In genomic region chr5:72179816-72180440, GRCh38 we compare ENCODE assay signal across 10 cellular contexts.
A peak's percentile ranks its signal among the peaks of the same experiment; 100 is the strongest.
DNase-seq lines count a peak whose midpoint lies in the region; ATAC-seq, FAIRE-seq and TF ChIP-seq lines count a peak whose summit lies in the region.
"Had no signal": no experiment of that assay in that cellular context is flagged by ENCODE, and none has a peak within 500 bp of the region (broad histone marks: within the 10 kb centered on the region; RNA-seq: fewer than 3 reads in every experiment).

No MANE protein-coding gene starts in this region.

- H3K27ac Mint-ChIP-seq in neural crest cell (ENCODE audit: unreplicated experiment) (peak overlapping the region; percentile 92), natural killer cell (no peak overlapping the region)
- H3K27ac Mint-ChIP-seq: activated naive CD8-positive, alpha-beta T cell treated with anti-CD3 and anti-CD28 coated beads, Interleukin-2, amount 10 ng/mL, durations not matched to agents 7 days and 5 days had no signal

- no peak for ATAC-seq in natural killer cell

- H2AFZ ChIP-seq in PC-9 (no peak overlapping the region), H1 (ENCODE audit: low read length) (no peak overlapping the region)

- no peaks in the 10 kb centered on the region; the same call in 1 of the 2 replicates for H3K79me1 ChIP-seq in H1 (ENCODE audit: low read depth, low read length)

- H2BK15ac ChIP-seq in H1 (ENCODE audit: low read length), result 0 out of 2 replicates have a peak overlapping the region, but pooled peaks have one; percentile 13

- H3K4me2 ChIP-seq in PC-9 (no peak overlapping the region), H1 (ENCODE audit: insufficient read depth in 1 of 2, low read depth in 2 of 2, low read length in 2 of 2) (no peak overlapping the region)

- H3K23me2 ChIP-seq in H1 (ENCODE audit: low read depth, low read length), result no peaks in the 10 kb centered on the region

- H3F3A ChIP-seq in PC-9 (ENCODE audit: insufficient read depth, low read depth), result peaks cover 9% of the 10 kb centered on the region; the same call in 1 of the 2 replicates

- H3K9ac ChIP-seq in H1 (replicated peaks in 1 of 4; ENCODE audit: extremely low read depth in 1 of 4, low read depth in 3 of 4, low read length in 3 of 4), result no peak overlapping the region

- no peak overlapping the region for H2BK120ac ChIP-seq in H1 (replicated peaks; ENCODE audit: low read depth, low read length)

- 94% methylated on average over 11 of the region's 11 CpGs; no CpG with 5 or more reads in 1 of the 2 experiments for WGBS in H1 (ENCODE audit: extremely low coverage in 1 of 2, insufficient coverage in 1 of 2, insufficient read length in 1 of 2, insufficient replicate concordance in 2 of 2, low coverage in 1 of 2, low lambda C conversion rate in 2 of 2, missing lambda C conversion rate in 1 of 2), 2 experiments

- no peaks in the 10 kb centered on the region; the same call in none of the 2 replicates for H4K20me1 ChIP-seq in PC-9 (ENCODE audit: insufficient read depth)
- H4K20me1 ChIP-seq in H1 (replicated peaks in 1 of 2; ENCODE audit: control insufficient read depth in 1 of 2, insufficient read depth in 2 of 2, low read length in 2 of 2), result peaks cover 1 to 3% of the 10 kb centered on the region in 2 experiments

- intact Hi-C loops in PC-9 (cut with micrococcal nuclease; ENCODE audit: unreplicated experiment) (loop anchor here (1.0 kb wide), 3 partner anchors 39 to 113 kb away; no protein-coding TSS in a partner anchor), natural killer cell (cut with micrococcal nuclease) (no loop called here)

- H3K4ac ChIP-seq in H1 (replicated peaks; ENCODE audit: insufficient read length, low read depth, low read length), result no peak overlapping the region

- no peaks in the 10 kb centered on the region for H3K9me2 ChIP-seq in PC-9 (ENCODE audit: insufficient read depth)

- no peaks in the 10 kb centered on the region for H3K27me3 Mint-ChIP-seq in neural crest cell (ENCODE audit: low read depth)
- peaks cover 39 to 73% of the 10 kb centered on the region in 2 donors for H3K27me3 Mint-ChIP-seq in natural killer cell (ENCODE audit: low read depth in 2 of 2)

- H3K56ac ChIP-seq in H1 (replicated peaks; ENCODE audit: insufficient read length, low read depth, low read length), result no peak overlapping the region

- no peak for TF ChIP-seq RAD21 in H1 (IDR thresholded peaks at IDR 0.05 in 1 of 2, conservative IDR thresholded peaks at IDR 0.05 in 1 of 2; ENCODE audit: low read depth in 2 of 2, low read length in 2 of 2)

- TSS peak; percentile 63 for BruUV-seq in PC-9 (replicated peaks; lab: Mats Ljungman, UMichigan)

- no peak overlapping the region for H3K27ac ChIP-seq in PC-9
- H3K27ac ChIP-seq in H1 (ENCODE audit: low read depth, low read length), result no peak overlapping the region

- peak overlapping the region; percentile 86 for H3K4me3 Mint-ChIP-seq in neural crest cell
- no peak overlapping the region for H3K4me3 Mint-ChIP-seq in natural killer cell
- H3K4me3 Mint-ChIP-seq: activated naive CD8-positive, alpha-beta T cell treated with anti-CD3 and anti-CD28 coated beads, Interleukin-2, amount 10 ng/mL, durations not matched to agents 7 days and 5 days had no signal

- no peak overlapping the region for H3K14ac ChIP-seq in H1 (ENCODE audit: insufficient read length)

- H3K9me3 ChIP-seq in PC-9 (ENCODE audit: insufficient read depth, low read depth), result no peaks in the 10 kb centered on the region
- H3K9me3 ChIP-seq in H1 (ENCODE audit: insufficient read depth in 2 of 2, low read depth in 1 of 2, low read length in 1 of 2), result no peaks in the 10 kb centered on the region

- H3K18ac ChIP-seq in H1 (ENCODE audit: extremely low read depth, low read length), result no peak overlapping the region; the same call in 1 of the 2 replicates

- no peak overlapping the region for H3K4me3 ChIP-seq in PC-9
- no peak overlapping the region for H3K4me3 ChIP-seq in H1 (ENCODE audit: extremely low read depth in 1 of 4, insufficient read depth in 2 of 4, low read depth in 3 of 4, low read length in 4 of 4)

- H3K27me3 ChIP-seq in PC-9 (ENCODE audit: insufficient read depth, low read depth) (no peaks in the 10 kb centered on the region), H1 (replicated peaks in 1 of 4; ENCODE audit: control insufficient read depth in 3 of 4, extremely low read depth in 1 of 4, insufficient read depth in 3 of 4, low read length in 3 of 4) (no peaks in the 10 kb centered on the region)

- peaks cover 5% of the 10 kb centered on the region; the same call in 1 of the 2 replicates for H3K4me1 ChIP-seq in PC-9 (replicated peaks; ENCODE audit: insufficient read depth)
- peaks cover 2 to 16% (median 8%) of the 10 kb centered on the region in 4 experiments for H3K4me1 ChIP-seq in H1 (replicated peaks in 1 of 4; ENCODE audit: control insufficient read depth in 3 of 4, insufficient read depth in 4 of 4, low read length in 3 of 4)

- no peak overlapping the region for H4K91ac ChIP-seq in H1 (replicated peaks; ENCODE audit: insufficient read length, low read length)

- no peak for TF ChIP-seq CTCF in PC-9 (conservative IDR thresholded peaks at IDR 0.05)
- TF ChIP-seq CTCF in H1 (IDR thresholded peaks at IDR 0.05; ENCODE audit: control extremely low read depth in 1 of 3, insufficient read depth in 1 of 3, low read depth in 1 of 3, low read length in 3 of 3), result no peak
- no peak for TF ChIP-seq CTCF in neural crest cell (conservative IDR thresholded peaks at IDR 0.05)
- TF ChIP-seq CTCF in natural killer cell (IDR thresholded peaks at IDR 0.05), result no peak

- H2BK12ac ChIP-seq in H1 (ENCODE audit: low read depth, low read length), result no peak overlapping the region

- CTCF ChIA-PET in PC-9 (lab: Charles Lee), result interaction anchor here (0.6 kb wide), 1 partner anchor 30 kb away, joined by 3 read pairs; no protein-coding TSS in a partner anchor
- CTCF ChIA-PET in H1 (lab: Charles Lee; ENCODE audit: partially characterized antibody), result interaction anchor here (1.0 kb wide), 1 partner anchor 10 kb away, joined by 3 read pairs; no protein-coding TSS in a partner anchor

- H2BK20ac ChIP-seq in H1 (ENCODE audit: low read length), result no peak overlapping the region

- FAIRE-seq in H1 (lab: Jason Lieb, UNC) (no peak), urothelium cell line (lab: Jason Lieb, UNC) (no peak)

- H3K36me3 ChIP-seq in PC-9 (ENCODE audit: low read depth) (peaks cover under 1% of the 10 kb centered on the region), H1 (ENCODE audit: control insufficient read depth in 2 of 4, insufficient read depth in 4 of 4, low read length in 3 of 4) (peaks cover 2 to 16% (median 11%) of the 10 kb centered on the region in 4 experiments)

- DNase-seq in PC-9 (no peak), H1 (ENCODE audit: low read depth in 1 of 2, low spot score in 2 of 2) (no peak), neural crest cell (ENCODE audit: low read depth, low spot score) (no peak), urothelium cell line (ENCODE audit: low spot score) (peak; percentile 48), NCI-H774 (lab: John Stamatoyannopoulos, UW) (no peak), islet precursor cell (no peak), natural killer cell (no peak)
- DNase-seq: activated CD4-positive, alpha-beta T cell treated with anti-CD3 and anti-CD28 coated beads, Interleukin-2, amount 50 U/mL, for 4 hours; activated naive CD8-positive, alpha-beta T cell treated with anti-CD3 and anti-CD28 coated beads, Interleukin-2, amount 10 ng/mL, durations not matched to agents 7 days and 5 days; NCI-H1436 treated with DMSO at 0.1 percent for 48 hours had no signal

- POLR2A ChIA-PET in PC-9 (lab: Charles Lee; ENCODE audit: unreplicated experiment) (no interaction called here), H1 (lab: Charles Lee; ENCODE audit: partially characterized antibody) (interaction anchor here (1.4 to 3.3 kb wide), 2 partner anchors 13 to 32 kb away, joined by 3 to 12 read pairs; no protein-coding TSS in a partner anchor)

- no peak for TF ChIP-seq POLR2A in H1 (IDR thresholded peaks at IDR 0.05; ENCODE audit: control extremely low read depth in 1 of 2, low read depth in 2 of 2, low read length in 2 of 2)

- 0 out of 2 replicates have a peak overlapping the region, but pooled peaks have one; percentile 9 for H2AK5ac ChIP-seq in H1 (ENCODE audit: low read depth, low read length)

- 0 out of 2 replicates have a peak overlapping the region, but pooled peaks have one; percentile 37 for H2BK5ac ChIP-seq in H1 (ENCODE audit: low read depth, low read length)

- H4K8ac ChIP-seq in H1 (ENCODE audit: extremely low read depth, insufficient read depth, low read length), result no peak overlapping the region

- H3K9me3 Mint-ChIP-seq in neural crest cell (no peaks in the 10 kb centered on the region), natural killer cell (no peaks in the 10 kb centered on the region)
- H3K9me3 Mint-ChIP-seq: activated naive CD8-positive, alpha-beta T cell treated with anti-CD3 and anti-CD28 coated beads, Interleukin-2, amount 10 ng/mL, durations not matched to agents 7 days and 5 days had no signal

- H3K36me3 Mint-ChIP-seq in neural crest cell (ENCODE audit: low read depth) (peaks cover 13% of the 10 kb centered on the region), natural killer cell (no peaks in the 10 kb centered on the region)
- H3K36me3 Mint-ChIP-seq: activated naive CD8-positive, alpha-beta T cell treated with anti-CD3 and anti-CD28 coated beads, Interleukin-2, amount 10 ng/mL, durations not matched to agents 7 days and 5 days had no signal

- H3K79me2 ChIP-seq in PC-9 (ENCODE audit: low read depth) (peaks cover 17% of the 10 kb centered on the region; the same call in 1 of the 2 replicates), H1 (ENCODE audit: control insufficient read depth in 1 of 2, insufficient read depth in 2 of 2, low read length in 2 of 2) (peaks cover 0 to 8% of the 10 kb centered on the region in 2 experiments; a peak in 1 of 4 replicates)

- H3K23ac ChIP-seq in H1 (ENCODE audit: insufficient read length), result no peak overlapping the region

- TF ChIP-seq EP300 in H1 (IDR thresholded peaks at IDR 0.05; ENCODE audit: borderline replicate concordance in 1 of 2, low read depth in 2 of 2, low read length in 2 of 2), result no peak

- no peak overlapping the region for H4K5ac ChIP-seq in H1 (ENCODE audit: insufficient read length, low read depth, low read length)

- H3K4me1 Mint-ChIP-seq in neural crest cell (peaks cover 84% of the 10 kb centered on the region), natural killer cell (no peaks in the 10 kb centered on the region)

TF ChIP-seq in H1, 55 proteins besides CTCF, POLR2A, EP300 and RAD21 (continues in another document):
- no peak for TF ChIP-seq USF2 (IDR thresholded peaks at IDR 0.05; ENCODE audit: low read length)
- no peak for TF ChIP-seq CHD2 (IDR thresholded peaks at IDR 0.05; ENCODE audit: low read length)
- TF ChIP-seq SP4 (IDR thresholded peaks at IDR 0.05; ENCODE audit: low read length), result no peak
- TF ChIP-seq KDM5A (IDR thresholded peaks at IDR 0.05; ENCODE audit: low read length), result no peak
